9 cellular contexts compared by ENCODE assay signal in the genomic region with DNA sequence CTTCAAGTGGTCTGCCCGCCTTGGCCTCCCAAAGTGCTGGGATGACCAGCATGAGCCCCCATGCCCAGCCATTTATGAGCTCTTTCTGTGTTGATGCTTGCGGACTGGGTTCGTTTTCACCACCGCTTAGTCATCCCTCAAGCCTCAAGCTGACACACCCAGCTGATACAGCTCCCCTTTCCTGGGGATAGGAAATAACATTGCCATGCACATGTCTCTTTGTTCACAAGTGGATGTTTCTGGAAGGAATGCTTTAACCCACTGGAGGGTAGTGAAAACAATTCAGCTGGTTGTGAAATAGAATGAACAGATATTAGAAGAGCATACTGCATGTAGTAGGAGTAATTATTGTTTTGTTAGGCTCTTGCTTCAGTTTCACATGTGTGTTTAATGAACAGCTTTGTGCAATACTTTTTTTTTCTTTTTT. TPM values are rescaled to one million over a fixed set of nuclear protein-coding genes. Genes with fewer than 3 reads are reported as not detected.
DNase-seq lines count a peak whose midpoint lies in the region; ATAC-seq and TF ChIP-seq lines count a peak whose summit lies in the region.
"Had no signal": no experiment of that assay in that cellular context is flagged by ENCODE, and none has a peak within 500 bp of the region (broad histone marks: within the 10 kb centered on the region; RNA-seq: fewer than 3 reads in every experiment).

No MANE protein-coding gene starts in this region.

- BruUV-seq in PC-3 (replicated peaks; lab: Mats Ljungman, UMichigan), result no TSS peak

- H3F3A ChIP-seq in PC-3 (ENCODE audit: low read length, unreplicated experiment), result peaks cover 6% of the 10 kb centered on the region

- 70 to 75% (median 75%) methylated on average over 4 of the region's 4 CpGs for WGBS in psoas muscle, 3 donors
- 62 to 76% (median 66%) methylated on average over 4 of the region's 4 CpGs for WGBS in spleen, 5 donors

- DNase-seq in ELR (ENCODE audit: low read depth) (peak; percentile 97), PC-3 (peak; percentile 93), erythroblast (lab: John Stamatoyannopoulos, UW) (peak; percentile 76 to 87), psoas muscle (peak in 1 of 2 donors; percentile 47), NCI-H187 treated with DMSO at 0.1 percent for 48 hours (lab: John Stamatoyannopoulos, UW) (no peak), spleen (no peak)
- DNase-seq: naive B cell had no signal

- H3K9me2 ChIP-seq in PC-3 (replicated peaks; ENCODE audit: low read length), result no peaks in the 10 kb centered on the region

- peak overlapping the region; percentile 61 for H3K4me2 ChIP-seq in PC-3 (ENCODE audit: low read length)

- peak overlapping the region; percentile 97 for H3K27ac ChIP-seq in PC-3 (ENCODE audit: low read length)
- peak overlapping the region; percentile 67 for H3K27ac ChIP-seq in psoas muscle
- H3K27ac ChIP-seq in spleen, result no peak overlapping the region

- no peak for TF ChIP-seq CTCF in PC-3 (conservative IDR thresholded peaks at IDR 0.05; ENCODE audit: low read depth, low read length)
- TF ChIP-seq CTCF in psoas muscle (IDR thresholded peaks at IDR 0.05), result no peak
- TF ChIP-seq CTCF in spleen (IDR thresholded peaks at IDR 0.05 in 8 of 11, conservative IDR thresholded peaks at IDR 0.05 in 3 of 11), result no peak

- H3K4me1 ChIP-seq in PC-3 (ENCODE audit: insufficient read depth, low read length) (peaks cover 51% of the 10 kb centered on the region), psoas muscle (peaks cover 8% of the 10 kb centered on the region), spleen (peaks cover 5 to 22% (median 8%) of the 10 kb centered on the region in 6 donors)

- H3K79me2 ChIP-seq in PC-3 (ENCODE audit: low read length), result no peaks in the 10 kb centered on the region

- intact Hi-C loops in PC-3 (cut with micrococcal nuclease) (loop anchor here (1.0 to 10.0 kb wide), 5 partner anchors 22 to 226 kb away; a partner anchor contains a TSS), psoas muscle (cut with DNase I) (loop anchor here in 1 of 2 donors (5.0 to 10.0 kb wide), 2 partner anchors 116 to 243 kb away; a partner anchor contains a TSS), spleen (cut with DNase I; ENCODE audit: low total_unique reads) (loop anchor here (5.0 to 10.0 kb wide), 2 partner anchors 113 to 246 kb away; a partner anchor contains a TSS)

- peak; percentile 59 for ATAC-seq in PC-3
- ATAC-seq in psoas muscle, result peak; percentile 38 to 64 (median 55)
- ATAC-seq in GM18511 (IDR thresholded peaks at IDR 0.05; ENCODE audit: unreplicated experiment), result no peak
- no peak for ATAC-seq in GM18502 (IDR thresholded peaks at IDR 0.05; ENCODE audit: poor library complexity, unreplicated experiment)

- POLR2A ChIA-PET in PC-3 (lab: Charles Lee; ENCODE audit: unreplicated experiment), result interaction anchor here (0.5 to 1.3 kb wide), 10 partner anchors 8 to 144 kb away, joined by 3 to 18 read pairs (median 7); a partner anchor contains a TSS

- no peaks in the 10 kb centered on the region for H4K20me1 ChIP-seq in PC-3 (ENCODE audit: low read length)

- TF ChIP-seq POLR2A in erythroblast (IDR thresholded peaks at IDR 0.05; ENCODE audit: low read length), result no peak
- no peak for TF ChIP-seq POLR2A in spleen (IDR thresholded peaks at IDR 0.05)

- no peaks in the 10 kb centered on the region for H3K27me3 ChIP-seq in PC-3 (ENCODE audit: low read length)
- H3K27me3 ChIP-seq in psoas muscle (ENCODE audit: insufficient read depth in 3 of 3, low read length in 2 of 3), result no peaks in the 10 kb centered on the region
- peaks cover 0 to 28% (median 0%) of the 10 kb centered on the region in 7 donors for H3K27me3 ChIP-seq in spleen (replicated peaks in 1 of 7)

- H3K9ac ChIP-seq in PC-3 (ENCODE audit: low read length), result peak overlapping the region; percentile 80

- no peak overlapping the region for H2AFZ ChIP-seq in PC-3 (ENCODE audit: low read length)

- H3K9me3 ChIP-seq in PC-3 (ENCODE audit: low read length), result no peaks in the 10 kb centered on the region
- H3K9me3 ChIP-seq in psoas muscle, result no peaks in the 10 kb centered on the region
- no peaks in the 10 kb centered on the region for H3K9me3 ChIP-seq in spleen

- CTCF ChIA-PET in PC-3 (lab: Charles Lee), result interaction anchor here (0.7 to 1.2 kb wide), 4 partner anchors 8 to 81 kb away, joined by 3 to 18 read pairs (median 6); a partner anchor contains a TSS

- H3K4me3 ChIP-seq in PC-3 (ENCODE audit: low read length) (peak overlapping the region; percentile 27; the same call in 1 of the 2 replicates), psoas muscle (no peak overlapping the region), spleen (no peak overlapping the region)

- H3K36me3 ChIP-seq in PC-3 (ENCODE audit: low read depth, low read length) (no peaks in the 10 kb centered on the region), psoas muscle (ENCODE audit: insufficient read depth in 1 of 2, low read depth in 1 of 2) (no peaks in the 10 kb centered on the region), spleen (no peaks in the 10 kb centered on the region)

RNA-seq across cellular contexts. Expression of a gene that starts 8.5 kb away (rescaled TPM):
- 0.35 and 3.3 TPM in 2 replicates for total RNA-seq in PC-3 (2014; rRNA removed)
- total RNA-seq in psoas muscle, result under 1 TPM in 3 of 4 donors, not detected in 1; 0.24 to 0.84 (median 0.50) TPM
- polyA plus RNA-seq in psoas muscle, result under 1 TPM; 0.09 to 0.21 (median 0.11) TPM
- 1 to 10 TPM; 1.4 to 8.5 (median 4.4) TPM for total RNA-seq in spleen
- 1 to 10 TPM in 1 of 3 donors, under 1 TPM in 2; 0.59 to 2.6 (median 0.67) TPM for polyA plus RNA-seq in spleen

RNA-seq across cellular contexts. Expression of a gene that starts 10.2 kb away (rescaled TPM):
- 3.8 TPM in 1 of 2 replicates, not detected in the other for total RNA-seq in PC-3 (2014; rRNA removed)
- not detected for total RNA-seq in psoas muscle
- polyA plus RNA-seq in psoas muscle, result not detected
- not detected for total RNA-seq in spleen
- polyA plus RNA-seq in spleen, result not detected

RNA-seq across cellular contexts. Expression of a gene that starts 20.0 kb away (rescaled TPM):
- total RNA-seq in PC-3 (2014; rRNA removed), result 656 and 724 TPM in 2 replicates
- total RNA-seq in psoas muscle, result under 1 TPM in 2 of 4 donors, not detected in 2; 0.15 to 0.16 TPM
- polyA plus RNA-seq in psoas muscle, result under 1 TPM in 2 of 3 donors, not detected in 1; 0.10 to 0.16 TPM
- total RNA-seq in spleen, result 1 to 10 TPM in 1 of 7 donors, under 1 TPM in 5, not detected in 1; 0.13 to 1.0 (median 0.24) TPM
- polyA plus RNA-seq in spleen, result under 1 TPM; 0.33 to 0.77 (median 0.39) TPM

Comparison
In these comparisons a context has a peak if more than half of its experiments do, and no peak if none do; other contexts are left out.
1. DNase-seq: peak in ELR (single experiment), PC-3 (single experiment) and erythroblast (2 of 2); none in NCI-H187 treated with DMSO at 0.1 percent for 48 hours (single experiment) and spleen (single experiment).
2. ATAC-seq: peak in PC-3 (single experiment) and psoas muscle (4 of 4); none in GM18511 (single experiment) and GM18502 (single experiment).
3. H3K27ac ChIP-seq: peak in PC-3 (single experiment) and psoas muscle (single experiment); none in spleen (0 of 8).
4. RNA of a gene that starts 20.0 kb away (total RNA-seq): 656 to 724 TPM in PC-3; 0.13 to 1.0 TPM in spleen and 0.15 to 0.16 TPM in psoas muscle; every median in the first group is over 100 times any median in the second.